Comparison of ENCODE assay signal across 18 cellular contexts in the genomic region with DNA sequence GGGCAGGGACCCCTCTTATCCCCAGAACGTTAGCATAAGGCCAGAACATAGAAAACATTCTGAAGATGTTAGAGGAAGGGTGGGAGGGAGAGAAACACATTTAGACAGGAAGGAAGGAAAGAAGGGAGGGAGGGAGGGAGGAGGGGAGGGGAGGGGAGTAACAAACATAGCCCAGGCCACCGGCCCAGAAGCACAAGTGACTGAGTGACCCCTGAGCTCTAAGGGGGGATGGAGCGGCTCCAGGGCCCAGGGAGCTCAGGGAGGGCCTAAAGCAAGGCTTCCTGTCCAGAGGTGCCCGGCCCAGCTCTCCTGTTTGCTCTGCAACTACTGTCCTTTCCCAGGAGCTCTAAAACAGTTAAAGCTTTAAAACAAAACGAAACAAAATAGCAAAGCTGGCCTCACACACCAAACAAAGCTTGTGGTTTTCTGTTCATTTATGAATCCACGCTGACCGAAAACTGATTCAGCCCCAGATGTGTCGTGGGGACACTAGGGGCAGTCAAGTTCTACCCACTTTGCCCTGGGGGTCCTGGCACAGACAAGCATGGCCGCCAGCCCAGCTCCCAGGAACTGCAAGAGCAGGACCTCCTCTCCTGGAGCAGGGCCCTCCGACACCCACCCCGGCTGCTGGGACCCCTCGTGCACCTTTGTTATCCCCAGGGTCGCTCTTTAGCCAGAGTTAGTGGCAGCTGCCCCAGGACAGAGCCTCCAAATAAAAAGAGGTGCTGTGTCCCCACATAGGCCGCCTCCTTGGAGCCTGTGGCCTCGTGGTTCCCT.
DNase-seq lines count a peak whose midpoint lies in the region; ATAC-seq, FAIRE-seq and TF ChIP-seq lines count a peak whose summit lies in the region.
"Had no signal": no experiment of that assay in that cellular context is flagged by ENCODE, and none has a peak within 500 bp of the region (broad histone marks: within the 10 kb centered on the region; RNA-seq: fewer than 3 reads in every experiment).

No MANE protein-coding gene starts in this region.

- WGBS in transverse colon (ENCODE audit: low coverage in 1 of 2), 2 donors = 24 to 63% methylated on average over 3 to 15 of the region's 15 CpGs

- TF ChIP-seq POLR2A in transverse colon (IDR thresholded peaks at IDR 0.05) = no peak

- TF ChIP-seq EP300 in transverse colon (IDR thresholded peaks at IDR 0.05; ENCODE audit: low read depth) = no peak

- no peak overlapping the region for H3K4me3 Mint-ChIP-seq in nephron progenitor cell
- H3K4me3 Mint-ChIP-seq in CD4-positive, alpha-beta T cell = no peak overlapping the region
- no peak overlapping the region for H3K4me3 Mint-ChIP-seq in stimulated activated memory B cell treated with anti-CD40 and anti-IgM and Interleukin-4, amounts not matched to agents 10 μg/mL and 1 μg/mL and 100 μg/mL, for 72 hours
- H3K4me3 Mint-ChIP-seq: CD8-positive, alpha-beta memory T cell; H9 had no signal

- DNase-seq in RWPE1 (ENCODE audit: low spot score) = no peak
- DNase-seq in kidney = peak; percentile 50
- DNase-seq in nephron progenitor cell = no peak
- no peak for DNase-seq in transverse colon
- no peak for DNase-seq in CD4-positive, alpha-beta T cell
- DNase-seq: CD8-positive, alpha-beta memory T cell; DMS79 treated with DMSO at 0.1 percent for 48 hours; H9; NCI-H1417 treated with DMSO at 0.1 percent for 48 hours; NCI-H1930; NCI-H2171; NCI-H446 treated with DMSO at 0.1 percent for 48 hours; OCI-M1 had no signal

- no peak for FAIRE-seq in kidney (lab: Jason Lieb, UNC)
- FAIRE-seq: HTR-8/SVneo had no signal

- H3K27me3 ChIP-seq in transverse colon = no peaks in the 10 kb centered on the region
- H3K27me3 ChIP-seq in CD4-positive, alpha-beta T cell (ENCODE audit: control insufficient read depth, insufficient read depth, low read length) = no peaks in the 10 kb centered on the region
- H3K27me3 ChIP-seq: SJSA1 had no signal

- peaks cover 50% of the 10 kb centered on the region for H3K4me1 Mint-ChIP-seq in nephron progenitor cell
- peaks cover 9% of the 10 kb centered on the region for H3K4me1 Mint-ChIP-seq in CD4-positive, alpha-beta T cell (ENCODE audit: low read depth)
- no peaks in the 10 kb centered on the region for H3K4me1 Mint-ChIP-seq in stimulated activated memory B cell treated with anti-CD40 and anti-IgM and Interleukin-4, amounts not matched to agents 10 μg/mL and 1 μg/mL and 100 μg/mL, for 72 hours
- H3K4me1 Mint-ChIP-seq: CD8-positive, alpha-beta memory T cell had no signal

- no peaks in the 10 kb centered on the region for H3K36me3 Mint-ChIP-seq in nephron progenitor cell (ENCODE audit: low read depth)
- no peaks in the 10 kb centered on the region for H3K36me3 Mint-ChIP-seq in CD4-positive, alpha-beta T cell (ENCODE audit: low read depth)
- no peaks in the 10 kb centered on the region for H3K36me3 Mint-ChIP-seq in stimulated activated memory B cell treated with anti-CD40 and anti-IgM and Interleukin-4, amounts not matched to agents 10 μg/mL and 1 μg/mL and 100 μg/mL, for 72 hours
- H3K36me3 Mint-ChIP-seq: CD8-positive, alpha-beta memory T cell had no signal

- H3K9ac ChIP-seq in kidney (ENCODE audit: low read length in 2 of 2) = no peak overlapping the region

- POLR2A ChIA-PET in RWPE1 (lab: Yijun Ruan, JAX; ENCODE audit: low non-redundant PET) = interaction anchor here (0.6 kb wide), 1 partner anchor 317 kb away, joined by 8 read pairs; no protein-coding TSS in a partner anchor
- POLR2A ChIA-PET in CD4-positive, alpha-beta T cell (lab: Charles Lee) = no interaction called here

- TF ChIP-seq CTCF in RWPE1 (conservative IDR thresholded peaks at IDR 0.05; ENCODE audit: low read depth) = no peak
- no peak for TF ChIP-seq CTCF in kidney (IDR thresholded peaks at IDR 0.05; ENCODE audit: borderline replicate concordance, extremely low read depth, insufficient read depth)
- no peak for TF ChIP-seq CTCF in nephron progenitor cell (IDR thresholded peaks at IDR 0.05)
- no peak for TF ChIP-seq CTCF in transverse colon (IDR thresholded peaks at IDR 0.05)
- no peak for TF ChIP-seq CTCF in CD4-positive, alpha-beta T cell (IDR thresholded peaks at IDR 0.05)

- H3K27ac ChIP-seq in RWPE1 (peak overlapping the region; percentile 13), kidney (ENCODE audit: low read depth in 2 of 2, low read length in 2 of 2) (no peak overlapping the region), transverse colon (peak overlapping the region in 3 of 4 donors; percentile 11 to 37 (median 32))
- no peak overlapping the region for H3K27ac ChIP-seq in CD4-positive, alpha-beta T cell (ENCODE audit: low read depth, low read length)
- H3K27ac ChIP-seq: HL-60, SJSA1 had no signal

- ATAC-seq in CD4-positive, alpha-beta T cell (ENCODE audit: poor library complexity) = no peak
- ATAC-seq in HG02884 (IDR thresholded peaks at IDR 0.05; ENCODE audit: unreplicated experiment) = no peak
- no peak for ATAC-seq in stimulated activated memory B cell treated with anti-CD40 and anti-IgM and Interleukin-4, amounts not matched to agents 10 μg/mL and 1 μg/mL and 100 μg/mL, for 72 hours

- in situ Hi-C loops in transverse colon (cut with MboI; ENCODE audit: low pct_ligation_motif_present in 1 of 4, low pct_unique_long_range_greater_than_20kb in 1 of 4, low sequenced_read_pairs in 3 of 4) = no loop called here

- peaks cover 10% of the 10 kb centered on the region for H3K27me3 Mint-ChIP-seq in nephron progenitor cell (ENCODE audit: low read depth, poor library complexity)
- H3K27me3 Mint-ChIP-seq in CD4-positive, alpha-beta T cell = no peaks in the 10 kb centered on the region
- H3K27me3 Mint-ChIP-seq in stimulated activated memory B cell treated with anti-CD40 and anti-IgM and Interleukin-4, amounts not matched to agents 10 μg/mL and 1 μg/mL and 100 μg/mL, for 72 hours = no peaks in the 10 kb centered on the region
- H3K27me3 Mint-ChIP-seq: CD8-positive, alpha-beta memory T cell had no signal

- H3K4me3 ChIP-seq in kidney (ENCODE audit: low read length in 2 of 2) = no peak overlapping the region
- no peak overlapping the region for H3K4me3 ChIP-seq in transverse colon
- H3K4me3 ChIP-seq: SJSA1 had no signal

- no peaks in the 10 kb centered on the region for H3K36me3 ChIP-seq in kidney (ENCODE audit: control insufficient read depth in 1 of 2, insufficient read depth in 2 of 2, low read length in 2 of 2)
- H3K36me3 ChIP-seq in transverse colon = no peaks in the 10 kb centered on the region
- H3K36me3 ChIP-seq: SJSA1 had no signal

- CTCF ChIA-PET in RWPE1 (lab: Yijun Ruan, JAX) = no interaction called here
- CTCF ChIA-PET in CD4-positive, alpha-beta T cell (lab: Charles Lee) = no interaction called here

- intact Hi-C loops in kidney (cut with DNase I) (no loop called here), transverse colon (cut with DNase I; ENCODE audit: low total_unique reads) (no loop called here)
- intact Hi-C loops in CD4-positive, alpha-beta T cell (cut with DNase I, micrococcal nuclease) = no loop called here

- no peaks in the 10 kb centered on the region for H3K9me3 ChIP-seq in kidney (ENCODE audit: control insufficient read depth in 1 of 2, low read length in 2 of 2)
- H3K9me3 ChIP-seq in transverse colon = no peaks in the 10 kb centered on the region
- H3K9me3 ChIP-seq in CD4-positive, alpha-beta T cell (ENCODE audit: control insufficient read depth, low read length) = no peaks in the 10 kb centered on the region
- H3K9me3 ChIP-seq: SJSA1 had no signal

- peaks cover 19% of the 10 kb centered on the region for H3K9me3 Mint-ChIP-seq in nephron progenitor cell
- H3K9me3 Mint-ChIP-seq in CD4-positive, alpha-beta T cell = no peaks in the 10 kb centered on the region
- peaks cover 4% of the 10 kb centered on the region for H3K9me3 Mint-ChIP-seq in stimulated activated memory B cell treated with anti-CD40 and anti-IgM and Interleukin-4, amounts not matched to agents 10 μg/mL and 1 μg/mL and 100 μg/mL, for 72 hours

- H3K4me1 ChIP-seq in kidney (ENCODE audit: control insufficient read depth in 1 of 2, insufficient read depth in 1 of 2, low read depth in 1 of 2, low read length in 2 of 2) (peaks cover 0 to 6% of the 10 kb centered on the region in 2 donors), transverse colon (peaks cover 4 to 37% (median 11%) of the 10 kb centered on the region in 4 donors)
- H3K4me1 ChIP-seq: SJSA1 had no signal

- H3K27ac Mint-ChIP-seq in nephron progenitor cell = peak overlapping the region; percentile 85
- H3K27ac Mint-ChIP-seq in CD4-positive, alpha-beta T cell = no peak overlapping the region
- H3K27ac Mint-ChIP-seq in stimulated activated memory B cell treated with anti-CD40 and anti-IgM and Interleukin-4, amounts not matched to agents 10 μg/mL and 1 μg/mL and 100 μg/mL, for 72 hours = no peak overlapping the region
- H3K27ac Mint-ChIP-seq: CD8-positive, alpha-beta memory T cell had no signal

Comparison
In these comparisons a context has a peak if more than half of its experiments do, and no peak if none do; other contexts are left out.
1. H3K27ac ChIP-seq: peak in RWPE1 (single experiment) and transverse colon (3 of 4); none in kidney (0 of 2) and CD4-positive, alpha-beta T cell (single experiment).